In genomic region chr4:39495446-39496208, GRCh38 we compare ENCODE assay signal across 22 cellular contexts. TPM values are rescaled to one million over a fixed set of nuclear protein-coding genes. Genes with fewer than 3 reads are reported as not detected.
DNase-seq lines count a peak whose midpoint lies in the region; ATAC-seq and TF ChIP-seq lines count a peak whose summit lies in the region.
"Had no signal": no experiment of that assay in that cellular context is flagged by ENCODE, and none has a peak within 500 bp of the region (broad histone marks: within the 10 kb centered on the region; RNA-seq: fewer than 3 reads in every experiment).

No MANE protein-coding gene starts in this region.

- H3K4me2 ChIP-seq in GM23338 = no peak overlapping the region
- H3K4me2 ChIP-seq: neural progenitor cell had no signal

- H2AFZ ChIP-seq in GM23338 = no peak overlapping the region; the same call in 1 of the 2 replicates
- H2AFZ ChIP-seq: neural progenitor cell had no signal

- peak overlapping the region; percentile 24 for H3K27ac Mint-ChIP-seq in neural crest cell (ENCODE audit: unreplicated experiment)
- no peak overlapping the region for H3K27ac Mint-ChIP-seq in GM23338
- no peak overlapping the region for H3K27ac Mint-ChIP-seq in effector memory CD8-positive, alpha-beta T cell
- H3K27ac Mint-ChIP-seq: activated CD4-positive, alpha-beta memory T cell treated with anti-CD3 and anti-CD28 coated beads, Interleukin-2, amount 10 ng/mL, durations not matched to agents 7 days and 5 days; CD4-positive, alpha-beta memory T cell; neural progenitor cell; T-helper 17 cell had no signal

- no peaks in the 10 kb centered on the region; the same call in none of the 2 replicates for H3K36me3 ChIP-seq in GM23338 (ENCODE audit: insufficient read depth)

- H3K79me2 ChIP-seq in GM23338 (replicated peaks; ENCODE audit: insufficient read depth) = no peaks in the 10 kb centered on the region

- H3K4me1 Mint-ChIP-seq in neural crest cell = no peaks in the 10 kb centered on the region
- H3K4me1 Mint-ChIP-seq in GM23338 = no peaks in the 10 kb centered on the region; the same call in 2 of the 3 replicates
- no peaks in the 10 kb centered on the region for H3K4me1 Mint-ChIP-seq in effector memory CD8-positive, alpha-beta T cell (ENCODE audit: low read depth in 2 of 2)
- H3K4me1 Mint-ChIP-seq: activated CD4-positive, alpha-beta memory T cell treated with anti-CD3 and anti-CD28 coated beads, Interleukin-2, amount 10 ng/mL, durations not matched to agents 7 days and 5 days; CD4-positive, alpha-beta memory T cell; neural progenitor cell had no signal

- POLR2A ChIA-PET in RWPE1 (lab: Yijun Ruan, JAX; ENCODE audit: low non-redundant PET) = no interaction called here

- no peaks in the 10 kb centered on the region for H3K9me2 ChIP-seq in GM23338 (ENCODE audit: insufficient read depth)

- H3K4me1 ChIP-seq in GM23338 (ENCODE audit: insufficient read depth) = no peaks in the 10 kb centered on the region
- H3K4me1 ChIP-seq: left ventricle myocardium inferior, neural progenitor cell had no signal

- H3K4me3 Mint-ChIP-seq in neural crest cell = no peak overlapping the region
- no peak overlapping the region for H3K4me3 Mint-ChIP-seq in GM23338
- no peak overlapping the region for H3K4me3 Mint-ChIP-seq in effector memory CD8-positive, alpha-beta T cell
- H3K4me3 Mint-ChIP-seq: activated CD4-positive, alpha-beta memory T cell treated with anti-CD3 and anti-CD28 coated beads, Interleukin-2, amount 10 ng/mL, durations not matched to agents 7 days and 5 days; neural progenitor cell; T-helper 17 cell had no signal

- no peak for TF ChIP-seq CTCF in RWPE1 (conservative IDR thresholded peaks at IDR 0.05; ENCODE audit: low read depth)
- no peak for TF ChIP-seq CTCF in neural crest cell (conservative IDR thresholded peaks at IDR 0.05)
- no peak for TF ChIP-seq CTCF in GM23338 (conservative IDR thresholded peaks at IDR 0.05; ENCODE audit: low read depth in 2 of 2)

- no peaks in the 10 kb centered on the region for H3K9me3 Mint-ChIP-seq in neural crest cell
- H3K9me3 Mint-ChIP-seq in GM23338 = no peaks in the 10 kb centered on the region
- no peaks in the 10 kb centered on the region for H3K9me3 Mint-ChIP-seq in effector memory CD8-positive, alpha-beta T cell
- H3K9me3 Mint-ChIP-seq: activated CD4-positive, alpha-beta memory T cell treated with anti-CD3 and anti-CD28 coated beads, Interleukin-2, amount 10 ng/mL, durations not matched to agents 7 days and 5 days; CD4-positive, alpha-beta memory T cell; neural progenitor cell had no signal

- no peak overlapping the region for H3K4me3 ChIP-seq in GM23338
- H3K4me3 ChIP-seq: left ventricle myocardium inferior, neural progenitor cell had no signal

- peaks cover 5% of the 10 kb centered on the region; the same call in 1 of the 2 replicates for H3F3A ChIP-seq in GM23338 (replicated peaks; ENCODE audit: low read depth)

- H3K27me3 ChIP-seq in GM23338 (ENCODE audit: insufficient read depth) = no peaks in the 10 kb centered on the region
- H3K27me3 ChIP-seq: neural progenitor cell had no signal

- H3K36me3 Mint-ChIP-seq in neural crest cell (ENCODE audit: low read depth) = peaks cover 3% of the 10 kb centered on the region
- H3K36me3 Mint-ChIP-seq in GM23338 (ENCODE audit: low read depth) = peaks cover 20% of the 10 kb centered on the region
- H3K36me3 Mint-ChIP-seq in effector memory CD8-positive, alpha-beta T cell (ENCODE audit: insufficient read depth) = peaks cover 19% of the 10 kb centered on the region

- no peaks in the 10 kb centered on the region for H3K27me3 Mint-ChIP-seq in neural crest cell (ENCODE audit: low read depth)
- no peaks in the 10 kb centered on the region for H3K27me3 Mint-ChIP-seq in GM23338 (ENCODE audit: insufficient read depth, low read depth, poor library complexity)
- H3K27me3 Mint-ChIP-seq in effector memory CD8-positive, alpha-beta T cell = no peaks in the 10 kb centered on the region
- H3K27me3 Mint-ChIP-seq: activated CD4-positive, alpha-beta memory T cell treated with anti-CD3 and anti-CD28 coated beads, Interleukin-2, amount 10 ng/mL, durations not matched to agents 7 days and 5 days; T-helper 17 cell had no signal

- H3K27ac ChIP-seq in RWPE1 (no peak overlapping the region), GM23338 (ENCODE audit: low read depth) (no peak overlapping the region)
- H3K27ac ChIP-seq: HL-60, left ventricle myocardium inferior, neural progenitor cell had no signal

- DNase-seq in EH (ENCODE audit: low read depth) = peak; percentile 10
- DNase-seq in RWPE1 (ENCODE audit: low spot score) = peak; percentile 55
- DNase-seq in neural crest cell (ENCODE audit: low read depth, low spot score) = no peak
- no peak for DNase-seq in GM23338 (ENCODE audit: low spot score)
- DNase-seq in SKM-1 treated with dmso at 0.1 percent for 144 hours (lab: John Stamatoyannopoulos, UW; ENCODE audit: unreplicated experiment) = no peak
- DNase-seq in effector memory CD8-positive, alpha-beta T cell = no peak
- DNase-seq: activated CD4-positive, alpha-beta memory T cell treated with anti-CD3 and anti-CD28 coated beads, Interleukin-2, amount 10 ng/mL, durations not matched to agents 7 days and 5 days; activated naive CD4-positive, alpha-beta T cell treated with Interleukin-2 at 50 U/mL for 16 hours; activated T-cell treated with anti-CD3 and anti-CD28 coated beads, Interleukin-2, amount 50 U/mL, for 1 hour; aorta; CD4-positive, alpha-beta memory T cell; DND-41; KG1; left ventricle myocardium inferior; NCI-H2081; NCI-H446 treated with DMSO at 0.1 percent for 48 hours; Right ventricle myocardium superior; T-helper 17 cell had no signal

- CTCF ChIA-PET in RWPE1 (lab: Yijun Ruan, JAX) = interaction anchor here (0.6 to 1.2 kb wide), 5 partner anchors 15 to 1224 kb away, joined by 3 to 6 read pairs (median 4); no protein-coding TSS in a partner anchor

- peak; percentile 99 for ATAC-seq in esophagus mucosa
- no peak for ATAC-seq in GM23338
- ATAC-seq in GM18858 (IDR thresholded peaks at IDR 0.05; ENCODE audit: unreplicated experiment) = no peak
- no peak for ATAC-seq in effector memory CD8-positive, alpha-beta T cell (replicated peaks)
- ATAC-seq: T-helper 17 cell had no signal

- no peaks in the 10 kb centered on the region for H4K20me1 ChIP-seq in GM23338 (replicated peaks; ENCODE audit: insufficient read depth)

TF ChIP-seq in GM23338, 12 proteins besides CTCF, POLR2A, EP300 and RAD21:
- no peak for TF ChIP-seq REST (IDR thresholded peaks at IDR 0.05; ENCODE audit: unreplicated experiment)
- no peak for TF ChIP-seq ZNF331 (CRISPR knock-in tag; IDR thresholded peaks at IDR 0.05; ENCODE audit: low read depth)
- TF ChIP-seq JUNB (IDR thresholded peaks at IDR 0.05; ENCODE audit: unreplicated experiment) = no peak
- no peak for TF ChIP-seq CREB1 (CRISPR knock-in tag; IDR thresholded peaks at IDR 0.05; ENCODE audit: low read depth)

RNA-seq across cellular contexts. Expression of gene UGDH, which starts 31.6 kb away (rescaled TPM):
- total RNA-seq in esophagus mucosa (42.7 TPM), neural crest cell (110 and 111 TPM in 2 replicates)
- 69.8 and 81.3 TPM in 2 replicates for total RNA-seq in GM23338 (2014; rRNA removed; shearing (Covaris generic))
- polyA plus RNA-seq in GM23338 (2016; fragmentation: Nextera tagmentation; extraction: Ambion mirVana) = 45.8 and 48.9 TPM in 2 replicates

RNA-seq across cellular contexts. Expression of gene LIAS, which starts 36.8 kb away (rescaled TPM):
- 13.7 TPM for total RNA-seq in esophagus mucosa
- 17.6 and 19.0 TPM in 2 replicates for total RNA-seq in neural crest cell
- 18.7 and 28.8 TPM in 2 replicates for total RNA-seq in GM23338 (2014; rRNA removed; shearing (Covaris generic))
- polyA plus RNA-seq in GM23338 (2016; fragmentation: Nextera tagmentation; extraction: Ambion mirVana) = 17.5 and 18.2 TPM in 2 replicates

RNA-seq across cellular contexts. Expression of gene RPL9, which starts 36.9 kb away (rescaled TPM):
- total RNA-seq in esophagus mucosa = 1,488 TPM
- 1,529 and 1,562 TPM in 2 replicates for total RNA-seq in neural crest cell
- 4,044 and 4,699 TPM in 2 replicates for total RNA-seq in GM23338 (2014; rRNA removed; shearing (Covaris generic))
- polyA plus RNA-seq in GM23338 (2016; fragmentation: Nextera tagmentation; extraction: Ambion mirVana) = 2,522 and 3,152 TPM in 2 replicates

Comparison
In these comparisons a context has a peak if more than half of its experiments do, and no peak if none do; other contexts are left out.
1. DNase-seq: peak in EH (single experiment) and RWPE1 (single experiment); none in neural crest cell (single experiment), GM23338 (single experiment), SKM-1 treated with dmso at 0.1 percent for 144 hours (single experiment) and effector memory CD8-positive, alpha-beta T cell (0 of 3).